25 cellular contexts compared by ENCODE assay signal in the genomic region with DNA sequence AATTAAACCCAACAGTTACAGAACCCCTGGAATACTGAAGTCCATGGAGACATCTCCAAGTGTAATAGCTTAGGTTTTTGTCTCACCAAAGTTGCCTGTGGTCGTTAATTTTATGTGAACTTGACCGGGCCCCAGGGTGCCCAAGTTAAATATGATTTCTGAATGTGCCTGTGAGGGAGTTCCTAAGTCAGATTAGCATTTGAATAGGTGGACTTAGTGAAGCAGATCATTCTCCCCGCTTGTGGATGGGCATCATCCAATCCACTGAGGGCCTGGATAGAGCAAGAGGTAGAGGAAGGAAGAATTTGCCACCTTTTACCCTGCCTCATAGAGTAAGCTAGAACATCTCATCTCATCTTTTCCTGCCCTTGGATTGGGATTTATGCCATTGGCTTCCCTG.
"Had no signal": no experiment of that assay in that cellular context is flagged by ENCODE, and none has a peak within 500 bp of the region (broad histone marks: within the 10 kb centered on the region; RNA-seq: fewer than 3 reads in every experiment).

No MANE protein-coding gene starts in this region.

- H3K27me3 ChIP-seq: stomach, suprapubic skin, testis, thyroid gland, tibial artery, tibial nerve, transverse colon, upper lobe of left lung, upper lobe of right lung, uterus, vagina had no signal

- H3K9me3 ChIP-seq: stomach, suprapubic skin, testis, thoracic aorta, thyroid gland, tibial artery, tibial nerve, transverse colon, upper lobe of left lung, upper lobe of right lung, uterus, vagina had no signal

- FAIRE-seq: urothelium cell line had no signal

- H3K36me3 ChIP-seq: stomach, suprapubic skin, thoracic aorta, thyroid gland, tibial artery, tibial nerve, transverse colon, upper lobe of left lung, upper lobe of right lung, uterus, vagina had no signal

- DNase-seq: stimulated activated CD4-positive, alpha-beta T cell treated with anti-CD3 and anti-CD28 coated beads, Interleukin-2, amount 100 ng/mL, for 48 hours; stimulated activated CD4-positive, alpha-beta T cell treated with anti-CD3 and anti-CD28 coated beads, Interleukin-4, amount 100 ng/mL, for 1 hour; stimulated activated CD4-positive, alpha-beta T cell treated with anti-CD3 and anti-CD28 coated beads, Interleukin-4, amount 100 ng/mL, for 24 hours; stimulated activated CD4-positive, alpha-beta T cell treated with anti-CD3 and anti-CD28 coated beads, Interleukin-4, amount 100 ng/mL, for 4 hours; stimulated activated CD8-positive, alpha-beta memory T cell treated with anti-CD3 and anti-CD28 coated beads, Interleukin-4, amount 100 ng/mL, for 48 hours; stimulated activated naive B cell treated with anti-CD40 and anti-IgM and Interleukin-4, amounts not matched to agents 10 μg/mL and 1 μg/mL and 100 μg/mL, for 72 hours; stimulated activated naive CD4-positive, alpha-beta T cell; stimulated activated naive CD4-positive, alpha-beta T cell treated with Interleukin-2 at 50 U/mL for 16 hours; stimulated activated naive CD8-positive, alpha-beta T cell treated with anti-CD3 and anti-CD28 coated beads, Interleukin-15, amount 100 ng/mL, for 72 hours; stimulated activated naive CD8-positive, alpha-beta T cell treated with anti-CD3 and anti-CD28 coated beads, Interleukin-15, Interleukin-2, amounts not matched to agents 100 U/mL and 50 U/mL, for 24 hours; stomach; substantia nigra; testis; thyroid gland; tibial artery; transverse colon; trophoblast cell; upper lobe of left lung; upper lobe of right lung; uterus had no signal

- H3K4me3 ChIP-seq: stomach, suprapubic skin, testis, thoracic aorta, thyroid gland, tibial artery, tibial nerve, transverse colon, upper lobe of left lung, upper lobe of right lung, uterus, vagina had no signal

- H3K4me1 ChIP-seq: stomach, thyroid gland, transverse colon, upper lobe of left lung, upper lobe of right lung, uterus, vagina had no signal
